Comparison of ENCODE assay signal across 8 cellular contexts in the genomic region with DNA sequence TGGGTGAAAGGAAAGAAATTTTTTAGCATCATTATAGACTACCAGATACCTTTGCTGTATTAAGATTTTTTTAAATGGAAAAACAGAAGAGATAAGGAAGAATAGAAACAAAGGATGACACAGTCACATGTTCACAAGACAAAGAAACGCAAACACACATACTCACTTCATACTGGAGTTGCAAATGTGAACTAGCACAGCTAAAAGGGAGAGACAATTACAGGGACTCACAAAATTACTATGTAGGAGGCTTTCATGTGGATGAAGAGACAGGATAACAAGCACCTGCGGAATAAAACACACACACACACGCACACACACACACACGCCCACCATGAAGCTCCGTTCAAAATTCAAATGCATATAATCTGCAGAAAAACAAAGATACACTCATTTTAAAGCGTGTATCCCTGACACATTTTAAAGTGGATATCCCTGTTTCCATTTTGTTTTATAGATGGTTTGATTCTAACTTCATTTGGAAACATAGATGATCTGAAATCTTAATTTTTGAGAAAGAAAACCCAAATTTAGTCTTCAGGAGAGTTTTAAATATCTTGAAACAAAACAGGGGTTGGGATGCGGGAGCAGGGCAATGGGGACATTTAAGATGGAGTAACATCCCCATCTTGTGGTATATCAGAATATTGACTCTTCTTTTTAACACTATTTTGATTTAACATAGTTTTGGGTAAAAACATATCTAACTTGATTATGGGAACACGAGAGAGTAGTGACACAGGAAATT. TPM values are rescaled to one million over a fixed set of nuclear protein-coding genes. Genes with fewer than 3 reads are reported as not detected.
DNase-seq lines count a peak whose midpoint lies in the region; ATAC-seq and TF ChIP-seq lines count a peak whose summit lies in the region.

No MANE protein-coding gene starts in this region.

- H3K4me3 Mint-ChIP-seq in Calu3 (ENCODE audit: low read depth, unreplicated experiment) = no peak overlapping the region

- TF ChIP-seq CTCF in Calu3 (IDR thresholded peaks at IDR 0.05; ENCODE audit: unreplicated experiment) = peak; percentile 31
- 0 out of 2 replicates have a peak, but pooled peaks have one; percentile 14 for TF ChIP-seq CTCF in WERI-Rb-1 (IDR thresholded peaks at IDR 0.05; ENCODE audit: low read depth, low read length)
- peak; percentile 61 for TF ChIP-seq CTCF in left ventricle myocardium inferior (IDR thresholded peaks at IDR 0.05; ENCODE audit: borderline replicate concordance)
- peak; percentile 40 for TF ChIP-seq CTCF in retinal pigment epithelial cell (conservative IDR thresholded peaks at IDR 0.05; ENCODE audit: low read depth, low read length)

- peaks cover 22% of the 10 kb centered on the region for H3K4me1 Mint-ChIP-seq in Calu3 (ENCODE audit: low read depth, unreplicated experiment)

- no peaks in the 10 kb centered on the region for H3K4me1 ChIP-seq in left ventricle myocardium inferior

- BruUV-seq in Calu3 (replicated peaks; lab: Mats Ljungman, UMichigan) = no TSS peak

- H3K36me3 ChIP-seq in WERI-Rb-1 = no peaks in the 10 kb centered on the region
- H3K36me3 ChIP-seq in left ventricle myocardium inferior = no peaks in the 10 kb centered on the region

- H3K9me3 Mint-ChIP-seq in Calu3 (ENCODE audit: low read depth, unreplicated experiment) = no peaks in the 10 kb centered on the region

- peak overlapping the region; percentile 27 for H3K4me3 ChIP-seq in WERI-Rb-1 (ENCODE audit: low read depth, low read length)
- no peak overlapping the region for H3K4me3 ChIP-seq in left ventricle myocardium inferior
- H3K4me3 ChIP-seq in retinal pigment epithelial cell (ENCODE audit: low read length) = no peak overlapping the region

- DNase-seq in Calu3 (no peak), NCI-H1105 treated with DMSO at 0.1 percent for 48 hours (lab: John Stamatoyannopoulos, UW) (peak; percentile 65), WERI-Rb-1 (no peak), left ventricle myocardium inferior (no peak), retinal pigment epithelial cell (ENCODE audit: low read depth) (peak; percentile 9)
- DNase-seq in activated naive CD4-positive, alpha-beta T cell (lab: John Stamatoyannopoulos, UW) = no peak

- intact Hi-C loops in Calu3 (cut with micrococcal nuclease; ENCODE audit: unreplicated experiment) = loop anchor here (2.0 to 10.0 kb wide), 4 partner anchors 578 to 1352 kb away; no protein-coding TSS in a partner anchor
- intact Hi-C loops in left ventricle myocardium inferior (cut with micrococcal nuclease) = no loop called here

- no peak overlapping the region for H3K27ac Mint-ChIP-seq in Calu3 (ENCODE audit: unreplicated experiment)

- ATAC-seq in GM19452 (IDR thresholded peaks at IDR 0.05; ENCODE audit: unreplicated experiment) (peak; percentile 60), GM18517 (IDR thresholded peaks at IDR 0.05; ENCODE audit: unreplicated experiment) (no peak)

- CTCF ChIA-PET in Calu3 (lab: Charles Lee) = no interaction called here

- no peaks in the 10 kb centered on the region for H3K9me3 ChIP-seq in WERI-Rb-1 (ENCODE audit: severe bottlenecking)
- peaks cover 8% of the 10 kb centered on the region for H3K9me3 ChIP-seq in left ventricle myocardium inferior (replicated peaks)

- no peaks in the 10 kb centered on the region for H3K36me3 Mint-ChIP-seq in Calu3 (ENCODE audit: insufficient read depth, unreplicated experiment)

- H3K27me3 Mint-ChIP-seq in Calu3 (ENCODE audit: unreplicated experiment) = no peaks in the 10 kb centered on the region

- no peaks in the 10 kb centered on the region for H3K27me3 ChIP-seq in WERI-Rb-1 (ENCODE audit: insufficient read depth, low read depth, severe bottlenecking)
- peaks cover 44% of the 10 kb centered on the region for H3K27me3 ChIP-seq in left ventricle myocardium inferior (ENCODE audit: low read depth)

- H3K27ac ChIP-seq in WERI-Rb-1 = no peak overlapping the region
- no peak overlapping the region for H3K27ac ChIP-seq in left ventricle myocardium inferior (replicated peaks)

RNA-seq across cellular contexts. Expression of gene JRKL, which starts 36.7 kb away (rescaled TPM):
- total RNA-seq in Calu3 (2022) (9.3 and 11.6 TPM in 2 replicates), left ventricle myocardium inferior (6.3 TPM)

RNA-seq across cellular contexts. Expression of gene CCDC82, which starts 36.8 kb away (rescaled TPM):
- 20.1 and 23.3 TPM in 2 replicates for total RNA-seq in Calu3 (2022)
- total RNA-seq in left ventricle myocardium inferior = 15.9 TPM

Comparison
In these comparisons a context has a peak if more than half of its experiments do, and no peak if none do; other contexts are left out.
1. DNase-seq: peak in NCI-H1105 treated with DMSO at 0.1 percent for 48 hours (single experiment) and retinal pigment epithelial cell (single experiment); none in Calu3 (single experiment), WERI-Rb-1 (single experiment), left ventricle myocardium inferior (single experiment) and activated naive CD4-positive, alpha-beta T cell (0 of 4).
2. Peak in every context shown above with its lines, with median percentiles within 50 percentile points of each other: CTCF ChIP-seq.